21 cellular contexts compared by ENCODE assay signal in the genomic region with DNA sequence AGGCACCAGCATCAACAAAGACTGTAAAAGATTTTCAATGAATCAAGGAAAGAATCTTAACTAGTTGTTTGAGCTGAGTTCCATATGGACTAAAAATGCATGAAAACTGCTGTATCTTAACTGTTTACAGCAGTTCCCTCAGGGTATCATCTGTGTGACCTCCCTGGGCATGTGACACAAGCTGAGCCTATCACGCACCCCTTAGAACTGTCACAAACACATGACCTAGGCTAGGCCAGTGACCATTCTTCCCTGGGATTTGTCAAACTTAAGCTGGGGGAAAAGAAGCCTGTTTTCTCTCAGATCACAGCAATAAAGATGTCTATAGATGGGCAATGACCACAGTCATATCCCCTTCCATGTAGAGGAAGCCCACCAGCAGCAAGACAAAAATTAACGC. TPM values are rescaled to one million over a fixed set of nuclear protein-coding genes. Genes with fewer than 3 reads are reported as not detected.
DNase-seq lines count a peak whose midpoint lies in the region; FAIRE-seq and TF ChIP-seq lines count a peak whose summit lies in the region.
"Had no signal": no experiment of that assay in that cellular context is flagged by ENCODE, and none has a peak within 500 bp of the region (broad histone marks: within the 10 kb centered on the region; RNA-seq: fewer than 3 reads in every experiment).

No MANE protein-coding gene starts in this region.

- H3K4me1 ChIP-seq in HUES6 (ENCODE audit: control insufficient read depth, insufficient read depth, low read length) (peaks cover 77% of the 10 kb centered on the region), astrocyte (ENCODE audit: insufficient read depth, low read length) (peaks cover 7% of the 10 kb centered on the region), iPS-20b (ENCODE audit: insufficient read depth, low read length) (peaks cover 67% of the 10 kb centered on the region)
- H3K4me1 ChIP-seq in CD4-positive, alpha-beta memory T cell (ENCODE audit: insufficient read depth, low read length) = no peaks in the 10 kb centered on the region

- H3K9me3 Mint-ChIP-seq in astrocyte (ENCODE audit: unreplicated experiment) (no peaks in the 10 kb centered on the region), type B pancreatic cell (no peaks in the 10 kb centered on the region)
- H3K9me3 Mint-ChIP-seq in CD4-positive, alpha-beta memory T cell = no peaks in the 10 kb centered on the region
- H3K9me3 Mint-ChIP-seq: CD14-positive monocyte had no signal

- no peaks in the 10 kb centered on the region for H3K27me3 ChIP-seq in HUES6 (ENCODE audit: control insufficient read depth, insufficient read depth, low read length)
- no peaks in the 10 kb centered on the region for H3K27me3 ChIP-seq in astrocyte (ENCODE audit: insufficient read depth, low read length)
- H3K27me3 ChIP-seq in iPS-20b (ENCODE audit: insufficient read depth, low read length) = no peaks in the 10 kb centered on the region
- peaks cover 3% of the 10 kb centered on the region for H3K27me3 ChIP-seq in CD4-positive, alpha-beta memory T cell (ENCODE audit: insufficient read depth, low read length)
- H3K27me3 ChIP-seq: MG63 had no signal

- no peak for FAIRE-seq in astrocyte (lab: Jason Lieb, UNC)

- DNase-seq in astrocyte (ENCODE audit: low read depth) (no peak), type B pancreatic cell (ENCODE audit: extremely low spot score, unreplicated experiment) (no peak), NCI-H446 treated with DMSO at 0.1 percent for 48 hours (lab: John Stamatoyannopoulos, UW) (no peak), NCI-H2081 (lab: John Stamatoyannopoulos, UW) (no peak)
- no peak for DNase-seq in CD4-positive, alpha-beta memory T cell
- DNase-seq: ACHN, AML-193, COR-L47, H7, Karpas-422, MG63, NCI-H1092, NCI-H146, NCI-H2227 treated with DMSO at 0.1 percent for 48 hours, NCI-H526, RPMI8226, SIG-M5 had no signal

- TF ChIP-seq CTCF in astrocyte (IDR thresholded peaks at IDR 0.05; ENCODE audit: insufficient read depth, low read depth, low read length) (no peak), type B pancreatic cell (conservative IDR thresholded peaks at IDR 0.05) (no peak)

- peaks cover 98% of the 10 kb centered on the region for H3K79me2 ChIP-seq in astrocyte (ENCODE audit: insufficient read depth, low read length)

- H3K9ac ChIP-seq in HUES6 (ENCODE audit: low read length) (peak overlapping the region; percentile 24), astrocyte (ENCODE audit: low read length) (no peak overlapping the region), iPS-20b (ENCODE audit: low read depth, low read length) (peak overlapping the region; percentile 53)

- no peak overlapping the region for H3K4me3 Mint-ChIP-seq in astrocyte (ENCODE audit: unreplicated experiment)
- H3K4me3 Mint-ChIP-seq in type B pancreatic cell = no peak overlapping the region
- H3K4me3 Mint-ChIP-seq in CD4-positive, alpha-beta memory T cell = no peak overlapping the region
- H3K4me3 Mint-ChIP-seq: CD14-positive monocyte had no signal

- peaks cover 6% of the 10 kb centered on the region; the same call in 1 of the 2 replicates for H3K36me3 ChIP-seq in HUES6 (ENCODE audit: control insufficient read depth, insufficient read depth, low read length)
- no peaks in the 10 kb centered on the region for H3K36me3 ChIP-seq in astrocyte (ENCODE audit: insufficient read depth, low read length)
- H3K36me3 ChIP-seq in iPS-20b (ENCODE audit: insufficient read depth, low read depth, low read length) = peaks cover 9% of the 10 kb centered on the region; the same call in 1 of the 2 replicates
- H3K36me3 ChIP-seq in CD4-positive, alpha-beta memory T cell (ENCODE audit: insufficient read depth, low read length) = no peaks in the 10 kb centered on the region

- H2AFZ ChIP-seq in astrocyte (ENCODE audit: low read depth, low read length) = no peak overlapping the region

- H3K4me3 ChIP-seq in HUES6 (ENCODE audit: low read depth, low read length) = no peak overlapping the region
- H3K4me3 ChIP-seq in astrocyte (ENCODE audit: insufficient read depth, low read depth, low read length) = no peak overlapping the region
- no peak overlapping the region for H3K4me3 ChIP-seq in iPS-20b (ENCODE audit: low read length)
- no peak overlapping the region for H3K4me3 ChIP-seq in CD4-positive, alpha-beta memory T cell (ENCODE audit: low read length in 2 of 2)
- H3K4me3 ChIP-seq: MG63 had no signal

- H3K9me3 ChIP-seq in HUES6 (ENCODE audit: control insufficient read depth, insufficient read depth, low read depth, low read length) (no peaks in the 10 kb centered on the region), astrocyte (ENCODE audit: insufficient read depth, low read depth, low read length) (no peaks in the 10 kb centered on the region), iPS-20b (ENCODE audit: insufficient read depth, low read depth, low read length) (no peaks in the 10 kb centered on the region)
- no peaks in the 10 kb centered on the region for H3K9me3 ChIP-seq in CD4-positive, alpha-beta memory T cell (ENCODE audit: control insufficient read depth in 1 of 2, low read length in 2 of 2)
- H3K9me3 ChIP-seq: MG63 had no signal

- H3K27ac Mint-ChIP-seq in astrocyte (ENCODE audit: unreplicated experiment) (peak overlapping the region; percentile 55), type B pancreatic cell (peak overlapping the region; percentile 79)
- no peak overlapping the region for H3K27ac Mint-ChIP-seq in CD4-positive, alpha-beta memory T cell

- no peak overlapping the region for H3K4me2 ChIP-seq in astrocyte (ENCODE audit: low read length)

- CTCF ChIA-PET in CD4-positive, alpha-beta memory T cell (lab: Charles Lee; ENCODE audit: partially characterized antibody) = interaction anchor here (0.7 kb wide), 1 partner anchor 1251 kb away, joined by 4 read pairs; no protein-coding TSS in a partner anchor

- POLR2A ChIA-PET in CD4-positive, alpha-beta memory T cell (lab: Charles Lee; ENCODE audit: partially characterized antibody) = no interaction called here

- H3K27me3 Mint-ChIP-seq in astrocyte (ENCODE audit: low read depth, unreplicated experiment) (no peaks in the 10 kb centered on the region), type B pancreatic cell (no peaks in the 10 kb centered on the region)
- H3K27me3 Mint-ChIP-seq in CD4-positive, alpha-beta memory T cell = peaks cover 4 to 6% of the 10 kb centered on the region in 2 donors

- H3K36me3 Mint-ChIP-seq in astrocyte (ENCODE audit: low read depth, unreplicated experiment) = peaks cover 6% of the 10 kb centered on the region
- peaks cover 9% of the 10 kb centered on the region for H3K36me3 Mint-ChIP-seq in type B pancreatic cell
- no peaks in the 10 kb centered on the region for H3K36me3 Mint-ChIP-seq in CD4-positive, alpha-beta memory T cell

- H3K27ac ChIP-seq in HUES6 (ENCODE audit: low read depth, low read length) = peak overlapping the region; percentile 92
- no peak overlapping the region for H3K27ac ChIP-seq in astrocyte (ENCODE audit: low read depth, low read length)
- no peak overlapping the region for H3K27ac ChIP-seq in iPS-20b (ENCODE audit: low read length)
- H3K27ac ChIP-seq in CD4-positive, alpha-beta memory T cell (ENCODE audit: low read depth, low read length) = no peak overlapping the region

- H3K4me1 Mint-ChIP-seq in astrocyte (ENCODE audit: low read depth, unreplicated experiment) (peaks cover 49% of the 10 kb centered on the region), type B pancreatic cell (ENCODE audit: unreplicated experiment) (peaks cover 51% of the 10 kb centered on the region)
- no peaks in the 10 kb centered on the region for H3K4me1 Mint-ChIP-seq in CD4-positive, alpha-beta memory T cell

- peaks cover 94% of the 10 kb centered on the region for H4K20me1 ChIP-seq in astrocyte (ENCODE audit: insufficient read depth, low read length)

- intact Hi-C loops in CD4-positive, alpha-beta memory T cell (cut with micrococcal nuclease) = no loop called here

RNA-seq across cellular contexts. Expression of a gene that starts 35.7 kb away (rescaled TPM):
- 128 and 162 TPM in 2 replicates for total RNA-seq in astrocyte
- 101 and 140 TPM in 2 replicates for total RNA-seq in type B pancreatic cell (ENCODE audit: low replicate concordance)
- not detected for total RNA-seq in CD4-positive, alpha-beta memory T cell
- polyA plus RNA-seq in CD4-positive, alpha-beta memory T cell = not detected
- total RNA-seq: OCI-LY7 had no signal

Comparison
In these comparisons a context has a peak if more than half of its experiments do, and no peak if none do; other contexts are left out.
1. H3K27ac Mint-ChIP-seq: peak in astrocyte (single experiment) and type B pancreatic cell (single experiment); none in CD4-positive, alpha-beta memory T cell (0 of 7).
2. RNA of a gene that starts 35.7 kb away (total RNA-seq): 128 to 162 TPM in astrocyte and 101 to 140 TPM in type B pancreatic cell; not detected in CD4-positive, alpha-beta memory T cell; every median in the first group is over 10 times any median in the second.